25 cellular contexts compared by ENCODE assay signal in the genomic region with DNA sequence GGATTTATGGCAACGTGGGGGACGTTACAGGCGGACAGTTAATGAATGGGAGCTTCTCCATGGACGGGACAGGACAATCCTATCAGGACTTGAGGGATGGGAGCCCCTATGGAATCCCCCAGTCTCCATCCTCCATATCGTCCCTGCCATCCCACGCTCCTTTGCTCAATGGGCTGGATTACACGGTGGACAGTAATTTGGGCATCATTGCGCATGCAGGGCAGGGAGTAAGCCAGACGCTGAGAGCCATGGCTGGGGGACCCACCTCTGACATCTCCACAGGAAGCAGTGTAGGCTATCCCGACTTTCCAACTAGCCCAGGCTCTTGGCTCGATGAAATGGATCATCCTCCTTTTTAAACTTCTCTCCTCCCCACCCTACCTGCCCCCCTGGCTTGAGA. TPM values are rescaled to one million over a fixed set of nuclear protein-coding genes. Genes with fewer than 3 reads are reported as not detected.
"Had no signal": no experiment of that assay in that cellular context is flagged by ENCODE, and none has a peak within 500 bp of the region (broad histone marks: within the 10 kb centered on the region; RNA-seq: fewer than 3 reads in every experiment).

No MANE protein-coding gene starts in this region.

- H3K9me3 Mint-ChIP-seq: mesothelial cell of epicardium had no signal

- DNase-seq: cerebellar nuclear complex; dermis blood vessel endothelial cell; dorsolateral prefrontal cortex; effector CD4-positive, alpha-beta T cell; effector memory CD4-positive, alpha-beta T cell; esophagus squamous epithelium; foreskin fibroblast; foreskin melanocyte; gastrocnemius medialis; glutamatergic neuron; heart right ventricle; hippocampal formation; left cardiac atrium; left lung; left ventricle myocardium superior; lower lobe of right lung; mesenchymal stem cell; mucosa of descending colon had no signal

- H3K27ac ChIP-seq: coronary artery, dorsolateral prefrontal cortex, esophagus squamous epithelium, gastrocnemius medialis, heart right ventricle, left lung, lower lobe of right lung had no signal

- H3K4me3 Mint-ChIP-seq: mesothelial cell of epicardium had no signal

- H3K9me3 ChIP-seq: esophagus squamous epithelium, gastrocnemius medialis, heart right ventricle, left lung, lower lobe of right lung, mucosa of descending colon had no signal

- H3K4me1 ChIP-seq: esophagus squamous epithelium, lower lobe of right lung had no signal

- H3K27me3 ChIP-seq: dorsolateral prefrontal cortex, esophagus squamous epithelium, gastrocnemius medialis, heart right ventricle, left lung had no signal

- H3K4me3 ChIP-seq: coronary artery, dorsolateral prefrontal cortex, esophagus squamous epithelium, gastrocnemius medialis, heart right ventricle, left lung, lower lobe of right lung, mucosa of descending colon had no signal

- H3K27ac Mint-ChIP-seq: mesothelial cell of epicardium had no signal

- H3K36me3 ChIP-seq: gastrocnemius medialis had no signal

- ATAC-seq: gastrocnemius medialis, heart right ventricle, left cardiac atrium, left lung, left ventricle myocardium superior, lower lobe of right lung, mucosa of descending colon had no signal

RNA-seq across cellular contexts. Expression of gene LHX4, which starts 44.2 kb away (rescaled TPM):
- total RNA-seq: dermis blood vessel endothelial cell, endothelial cell of umbilical vein, epithelial cell of proximal tubule, gastrocnemius medialis, glomerular endothelial cell, heart right ventricle, kidney epithelial cell, left cardiac atrium, left ventricle myocardium superior, lower lobe of right lung, lung microvascular endothelial cell had no signal
